Comparison of ENCODE assay signal across 13 cellular contexts in the genomic region with DNA sequence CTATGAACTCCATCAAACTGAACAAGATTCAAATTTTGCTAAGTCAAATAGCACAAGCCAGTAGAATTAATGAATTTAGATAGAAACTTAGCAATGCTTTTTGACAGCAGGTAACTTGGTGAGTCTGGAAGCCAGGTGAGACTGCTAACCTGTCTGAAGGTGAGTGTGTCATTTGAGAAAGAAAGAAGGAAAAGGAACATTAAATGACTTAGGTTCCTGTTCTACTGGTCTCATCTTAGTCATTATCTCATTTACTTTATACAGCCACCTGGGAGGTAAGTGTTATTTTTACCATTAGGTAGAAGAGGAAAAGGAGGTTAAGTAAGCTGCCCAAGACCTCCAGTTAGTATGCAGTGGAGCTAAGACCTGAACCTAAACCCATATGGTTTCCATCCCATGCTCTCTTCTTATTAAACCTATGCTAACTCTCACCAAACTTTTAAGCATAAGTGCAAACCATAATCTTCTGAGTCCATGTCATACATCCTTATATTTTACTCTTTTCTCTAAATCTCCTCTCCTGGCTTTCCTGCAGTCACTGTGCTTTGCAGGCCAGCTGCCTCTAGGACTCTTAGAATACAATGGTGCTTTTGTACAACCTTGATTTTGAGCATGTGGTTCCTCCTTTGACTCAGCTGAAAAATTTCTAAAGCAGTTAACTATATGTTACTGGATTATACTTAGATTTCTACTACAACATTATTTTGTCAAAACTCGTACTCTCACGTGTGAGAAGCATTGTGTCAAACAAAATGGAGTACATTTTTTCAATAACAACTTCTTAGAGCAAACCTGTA.
"Had no signal": no experiment of that assay in that cellular context is flagged by ENCODE, and none has a peak within 500 bp of the region (broad histone marks: within the 10 kb centered on the region; RNA-seq: fewer than 3 reads in every experiment).

No MANE protein-coding gene starts in this region.

- H3K27ac ChIP-seq: esophagus muscularis mucosa, sigmoid colon had no signal

- ATAC-seq: activated naive CD8-positive, alpha-beta T cell treated with anti-CD3 and anti-CD28 coated beads, Interleukin-2, amount 50 U/mL, for 24 hours; T-cell had no signal

- H3K9me3 ChIP-seq: esophagus muscularis mucosa, sigmoid colon had no signal

- H3K4me3 ChIP-seq: esophagus muscularis mucosa, sigmoid colon had no signal

- H3K27me3 ChIP-seq: esophagus muscularis mucosa, sigmoid colon had no signal

- H3K4me1 ChIP-seq: esophagus muscularis mucosa, sigmoid colon had no signal

- DNase-seq: activated CD4-positive, alpha-beta T cell treated with anti-CD3 and anti-CD28 coated beads, Interleukin-2, amount 50 U/mL, for 48 hours; activated CD4-positive, CD25-positive, alpha-beta regulatory T cell treated with anti-CD3 and anti-CD28 coated beads, Interleukin-2, amount 50 U/mL, for 72 hours; activated naive CD4-positive, alpha-beta T cell treated with anti-CD3 and anti-CD28 coated beads for 36 hours; activated naive CD8-positive, alpha-beta T cell treated with anti-CD3 and anti-CD28 coated beads, Interleukin-2, amount 50 U/mL, for 24 hours; aorta; dermis blood vessel endothelial cell; nephron progenitor cell; sigmoid colon; stimulated activated CD4-positive, alpha-beta T cell treated with anti-CD3 and anti-CD28 coated beads, Interleukin-12 subunit alpha, Interleukin-12 subunit beta, amount 100 ng/mL, for 4 hours; stimulated activated CD4-positive, alpha-beta T cell treated with anti-CD3 and anti-CD28 coated beads, Interleukin-2, amount 100 ng/mL, for 24 hours; T-cell; T1000 had no signal
